15 cellular contexts compared by ENCODE assay signal in the genomic region with DNA sequence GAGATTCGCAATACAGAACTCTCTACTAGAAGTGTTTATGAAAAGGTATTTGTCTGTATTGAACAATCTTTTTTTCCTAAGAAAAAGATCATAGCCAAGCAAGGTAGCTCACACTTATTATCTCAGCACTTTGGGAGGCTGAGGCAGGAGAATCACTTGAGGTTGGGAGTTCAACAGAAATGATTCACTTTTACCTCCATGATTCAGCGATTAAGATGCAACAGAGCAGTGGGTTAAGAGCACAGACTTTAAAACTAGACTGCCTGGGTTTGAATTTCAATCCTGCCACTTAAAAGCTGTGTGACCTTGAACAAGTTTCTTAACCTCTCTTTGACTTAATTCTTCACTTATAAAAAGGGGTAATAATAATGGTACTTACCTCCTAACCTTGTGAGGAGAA.
DNase-seq lines count a peak whose midpoint lies in the region; ATAC-seq and TF ChIP-seq lines count a peak whose summit lies in the region.
"Had no signal": no experiment of that assay in that cellular context is flagged by ENCODE, and none has a peak within 500 bp of the region (broad histone marks: within the 10 kb centered on the region; RNA-seq: fewer than 3 reads in every experiment).

No MANE protein-coding gene starts in this region.

- ATAC-seq in activated CD4-positive, CD25-positive, alpha-beta regulatory T cell treated with anti-CD3 and anti-CD28 coated beads, Interleukin-2, amount 50 U/mL, for 24 hours = peak; percentile 82 to 83

- H3K4me1 ChIP-seq in right atrium auricular region = no peaks in the 10 kb centered on the region

- peak overlapping the region; percentile 14 for H3K27ac Mint-ChIP-seq in activated naive CD4-positive, alpha-beta T cell treated with anti-CD3 and anti-CD28 coated beads, Interleukin-2, amount 50 U/mL, for 24 hours
- H3K27ac Mint-ChIP-seq in T-helper 1 cell treated with Interleukin-12 subunit alpha and Interleukin-12 subunit beta and Interleukin-4 antibody, amounts not matched to agents 30 μg/mL and 1 μg/mL, for 36 hours = peak overlapping the region; percentile 96

- no peaks in the 10 kb centered on the region for H3K27me3 Mint-ChIP-seq in activated naive CD4-positive, alpha-beta T cell treated with anti-CD3 and anti-CD28 coated beads, Interleukin-2, amount 50 U/mL, for 24 hours
- no peaks in the 10 kb centered on the region for H3K27me3 Mint-ChIP-seq in T-helper 1 cell treated with Interleukin-12 subunit alpha and Interleukin-12 subunit beta and Interleukin-4 antibody, amounts not matched to agents 30 μg/mL and 1 μg/mL, for 36 hours (ENCODE audit: low read depth)

- H3K27me3 ChIP-seq in right atrium auricular region = no peaks in the 10 kb centered on the region

- H3K4me3 ChIP-seq in epithelial cell of esophagus (ENCODE audit: low read length) = no peak overlapping the region
- H3K4me3 ChIP-seq in right atrium auricular region = no peak overlapping the region

- H3K27ac ChIP-seq in right atrium auricular region = no peak overlapping the region
- H3K27ac ChIP-seq: 22Rv1 had no signal

- H3K9me3 Mint-ChIP-seq in activated naive CD4-positive, alpha-beta T cell treated with anti-CD3 and anti-CD28 coated beads, Interleukin-2, amount 50 U/mL, for 24 hours = peaks cover 11% of the 10 kb centered on the region
- H3K9me3 Mint-ChIP-seq in T-helper 1 cell treated with Interleukin-12 subunit alpha and Interleukin-12 subunit beta and Interleukin-4 antibody, amounts not matched to agents 30 μg/mL and 1 μg/mL, for 36 hours = peaks cover 25% of the 10 kb centered on the region

- DNase-seq in activated CD4-positive, CD25-positive, alpha-beta regulatory T cell (lab: John Stamatoyannopoulos, UW) = no peak
- no peak for DNase-seq in activated naive CD4-positive, alpha-beta T cell treated with Interleukin-2 at 50 U/mL for 16 hours
- peak; percentile 8 for DNase-seq in epithelial cell of esophagus (ENCODE audit: low read depth)
- DNase-seq in retina = no peak
- DNase-seq in right atrium auricular region (ENCODE audit: low spot score) = no peak
- DNase-seq: CD8-positive, alpha-beta memory T cell; DND-41; NCI-H146; NCI-H2081 treated with DMSO at 0.1 percent for 48 hours; NCI-H2227 treated with DMSO at 0.1 percent for 48 hours; NCI-H526 had no signal

- H3K9me3 ChIP-seq in right atrium auricular region = no peaks in the 10 kb centered on the region

- H3K36me3 Mint-ChIP-seq in activated naive CD4-positive, alpha-beta T cell treated with anti-CD3 and anti-CD28 coated beads, Interleukin-2, amount 50 U/mL, for 24 hours = peaks cover 2% of the 10 kb centered on the region
- peaks cover 41% of the 10 kb centered on the region for H3K36me3 Mint-ChIP-seq in T-helper 1 cell treated with Interleukin-12 subunit alpha and Interleukin-12 subunit beta and Interleukin-4 antibody, amounts not matched to agents 30 μg/mL and 1 μg/mL, for 36 hours (ENCODE audit: low read depth)

- H3K4me1 Mint-ChIP-seq in activated naive CD4-positive, alpha-beta T cell treated with anti-CD3 and anti-CD28 coated beads, Interleukin-2, amount 50 U/mL, for 24 hours = no peaks in the 10 kb centered on the region
- peaks cover 57% of the 10 kb centered on the region for H3K4me1 Mint-ChIP-seq in T-helper 1 cell treated with Interleukin-12 subunit alpha and Interleukin-12 subunit beta and Interleukin-4 antibody, amounts not matched to agents 30 μg/mL and 1 μg/mL, for 36 hours (ENCODE audit: low read depth)

- no peak for TF ChIP-seq CTCF in epithelial cell of esophagus (IDR thresholded peaks at IDR 0.05; ENCODE audit: insufficient read depth, low read depth, low read length, missing control alignments)
- no peak for TF ChIP-seq CTCF in right atrium auricular region (IDR thresholded peaks at IDR 0.05)

- no peak overlapping the region for H3K4me3 Mint-ChIP-seq in activated naive CD4-positive, alpha-beta T cell treated with anti-CD3 and anti-CD28 coated beads, Interleukin-2, amount 50 U/mL, for 24 hours
- no peak overlapping the region for H3K4me3 Mint-ChIP-seq in T-helper 1 cell treated with Interleukin-12 subunit alpha and Interleukin-12 subunit beta and Interleukin-4 antibody, amounts not matched to agents 30 μg/mL and 1 μg/mL, for 36 hours
- H3K4me3 Mint-ChIP-seq: CD8-positive, alpha-beta memory T cell had no signal

- H3K36me3 ChIP-seq in right atrium auricular region = no peaks in the 10 kb centered on the region
